In the genomic region with DNA sequence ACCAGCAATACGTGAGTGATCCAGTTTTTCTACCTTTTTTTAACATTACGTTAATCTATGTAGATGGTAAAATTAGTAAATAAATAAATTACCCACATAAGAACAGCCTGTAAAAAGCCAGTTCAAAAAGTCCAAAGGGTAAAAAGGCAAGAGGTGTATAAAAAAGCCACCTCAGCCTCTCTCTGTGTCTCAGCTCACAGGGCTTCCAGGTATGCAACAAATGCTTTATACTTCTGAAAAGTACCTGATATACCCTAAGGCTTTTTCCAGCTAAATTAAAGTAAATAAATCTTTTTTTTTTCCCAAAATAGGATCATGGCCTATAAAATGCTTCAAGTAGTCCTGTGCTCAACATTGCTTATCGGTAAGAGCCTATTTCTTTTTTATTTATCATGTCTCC, we compare ENCODE assay signal across 32 cellular contexts. TPM values are rescaled to one million over a fixed set of nuclear protein-coding genes. Genes with fewer than 3 reads are reported as not detected.
"Had no signal": no experiment of that assay in that cellular context is flagged by ENCODE, and none has a peak within 500 bp of the region (broad histone marks: within the 10 kb centered on the region; RNA-seq: fewer than 3 reads in every experiment).

A gene with protein sequence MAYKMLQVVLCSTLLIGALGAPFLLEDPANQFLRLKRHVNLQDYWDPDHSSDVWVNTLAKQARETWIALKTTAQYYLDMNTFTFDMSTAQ (plus strand): TSS at position 187 of the 400 bp plus-strand sequence. CDS start 129 bp downstream, at position 316.

- H3K27ac Mint-ChIP-seq: activated CD8-positive, alpha-beta memory T cell treated with anti-CD3 and anti-CD28 coated beads, Interleukin-2, amount 10 ng/mL, durations not matched to agents 7 days and 5 days; activated naive CD4-positive, alpha-beta T cell treated with anti-CD3 and anti-CD28 coated beads, Interleukin-2, amount 50 U/mL, for 72 hours; activated naive CD8-positive, alpha-beta T cell treated with anti-CD3 and anti-CD28 coated beads, Interleukin-2, amount 50 U/mL, for 24 hours; activated T-cell treated with anti-CD3 and anti-CD28 coated beads, Interleukin-2, amount 50 U/mL, for 24 hours; activated T-helper 1 cell treated with anti-CD3 and anti-CD28 coated beads, Interleukin-12 subunit alpha, Interleukin-12 subunit beta, Interleukin-2, Interleukin-4 antibody, amounts not matched to agents 30 ng/mL and 10 ng/mL and 1 ng/mL, durations not matched to agents 14 hours and 24 hours and 36 hours; brain; IgD-negative memory B cell; T-helper 1 cell treated with Interleukin-12 subunit alpha and Interleukin-12 subunit beta and Interleukin-4 antibody, amounts not matched to agents 30 μg/mL and 1 μg/mL, for 36 hours; WTC11 had no signal

- H3K9me3 Mint-ChIP-seq: activated naive CD4-positive, alpha-beta T cell treated with anti-CD3 and anti-CD28 coated beads, Interleukin-2, amount 50 U/mL, for 72 hours; activated naive CD8-positive, alpha-beta T cell treated with anti-CD3 and anti-CD28 coated beads, Interleukin-2, amount 50 U/mL, for 24 hours; activated T-cell treated with anti-CD3 and anti-CD28 coated beads, Interleukin-2, amount 50 U/mL, for 24 hours; activated T-helper 1 cell treated with anti-CD3 and anti-CD28 coated beads, Interleukin-12 subunit alpha, Interleukin-12 subunit beta, Interleukin-2, Interleukin-4 antibody, amounts not matched to agents 30 ng/mL and 10 ng/mL and 1 ng/mL, durations not matched to agents 14 hours and 24 hours and 36 hours; brain; T-helper 1 cell treated with Interleukin-12 subunit alpha and Interleukin-12 subunit beta and Interleukin-4 antibody, amounts not matched to agents 30 μg/mL and 1 μg/mL, for 36 hours; WTC11 had no signal

- H3K4me1 ChIP-seq: SJSA1 had no signal

- H3K9me3 ChIP-seq: SJSA1 had no signal

- H3K27me3 ChIP-seq: SJSA1 had no signal

- H3K4me1 Mint-ChIP-seq: activated CD8-positive, alpha-beta memory T cell treated with anti-CD3 and anti-CD28 coated beads, Interleukin-2, amount 10 ng/mL, durations not matched to agents 7 days and 5 days; activated naive CD8-positive, alpha-beta T cell treated with anti-CD3 and anti-CD28 coated beads, Interleukin-2, amount 50 U/mL, for 24 hours; IgD-negative memory B cell had no signal

- H3K4me3 ChIP-seq: SJSA1 had no signal

- H3K27me3 Mint-ChIP-seq: activated CD8-positive, alpha-beta memory T cell treated with anti-CD3 and anti-CD28 coated beads, Interleukin-2, amount 10 ng/mL, durations not matched to agents 7 days and 5 days; activated naive CD8-positive, alpha-beta T cell treated with anti-CD3 and anti-CD28 coated beads, Interleukin-2, amount 50 U/mL, for 24 hours; activated T-cell treated with anti-CD3 and anti-CD28 coated beads, Interleukin-2, amount 50 U/mL, for 24 hours; IgD-negative memory B cell had no signal

- H3K36me3 Mint-ChIP-seq: activated CD8-positive, alpha-beta memory T cell treated with anti-CD3 and anti-CD28 coated beads, Interleukin-2, amount 10 ng/mL, durations not matched to agents 7 days and 5 days; activated naive CD4-positive, alpha-beta T cell treated with anti-CD3 and anti-CD28 coated beads, Interleukin-2, amount 50 U/mL, for 72 hours; brain; WTC11 had no signal

- ATAC-seq: activated CD8-positive, alpha-beta memory T cell treated with anti-CD3 and anti-CD28 coated beads, Interleukin-2, amount 10 ng/mL, durations not matched to agents 7 days and 5 days; activated naive CD4-positive, alpha-beta T cell treated with anti-CD3 and anti-CD28 coated beads, Interleukin-2, amount 50 U/mL, for 72 hours; activated naive CD8-positive, alpha-beta T cell treated with anti-CD3 and anti-CD28 coated beads, Interleukin-2, amount 50 U/mL, for 24 hours; Panc1; SK-N-SH treated with all-trans-retinoic acid at 6 μM for 48 hours; WTC11 had no signal

- H3K27ac ChIP-seq: RWPE1, SJSA1 had no signal

- DNase-seq: activated CD4-positive, alpha-beta T cell treated with anti-CD3 and anti-CD28 coated beads for 48 hours; activated CD4-positive, alpha-beta T cell treated with anti-CD3 and anti-CD28 coated beads, Interleukin-2, amount 50 U/mL, for 48 hours; activated CD4-positive, CD25-positive, alpha-beta regulatory T cell treated with anti-CD3 and anti-CD28 coated beads, Interleukin-2, amount 50 U/mL, for 72 hours; activated CD8-positive, alpha-beta memory T cell treated with anti-CD3 and anti-CD28 coated beads, Interleukin-2, amount 10 ng/mL, durations not matched to agents 7 days and 5 days; activated effector memory CD4-positive, alpha-beta T cell treated with anti-CD3 and anti-CD28 coated beads, Interleukin-2, amount 50 U/mL, for 16 hours; activated naive CD4-positive, alpha-beta T cell treated with Interleukin-2 at 50 U/mL for 16 hours; activated naive CD8-positive, alpha-beta T cell treated with anti-CD3 and anti-CD28 coated beads, Interleukin-2, amount 50 U/mL, for 24 hours; activated T-cell treated with anti-CD3 and anti-CD28 coated beads, Interleukin-2, amount 50 U/mL, for 24 hours; amniotic stem cell; KG1; NCI-H1092; NCI-H1930; NCI-H2107; NCI-H510A treated with DMSO at 0.1 percent for 48 hours; NCI-H69; NK-92 treated with Interleukin-12 subunit alpha and Interleukin-12 subunit beta, amount 100 ng/mL, for 24 hours; OCI-M1; SHP77; SW 1271 had no signal

- H3K36me3 ChIP-seq: SJSA1 had no signal

- H3K4me3 Mint-ChIP-seq: activated CD8-positive, alpha-beta memory T cell treated with anti-CD3 and anti-CD28 coated beads, Interleukin-2, amount 10 ng/mL, durations not matched to agents 7 days and 5 days; activated naive CD8-positive, alpha-beta T cell treated with anti-CD3 and anti-CD28 coated beads, Interleukin-2, amount 50 U/mL, for 24 hours; activated T-cell treated with anti-CD3 and anti-CD28 coated beads, Interleukin-2, amount 50 U/mL, for 24 hours; activated T-helper 1 cell treated with anti-CD3 and anti-CD28 coated beads, Interleukin-12 subunit alpha, Interleukin-12 subunit beta, Interleukin-2, Interleukin-4 antibody, amounts not matched to agents 30 ng/mL and 10 ng/mL and 1 ng/mL, durations not matched to agents 14 hours and 24 hours and 36 hours; brain; IgD-negative memory B cell; T-helper 1 cell treated with Interleukin-12 subunit alpha and Interleukin-12 subunit beta and Interleukin-4 antibody, amounts not matched to agents 30 μg/mL and 1 μg/mL, for 36 hours; WTC11 had no signal

RNA-seq across cellular contexts. Expression of the gene that starts here (rescaled TPM):
- total RNA-seq: activated CD8-positive, alpha-beta memory T cell treated with anti-CD3 and anti-CD28 coated beads, Interleukin-2, amount 10 ng/mL, durations not matched to agents 7 days and 5 days; activated naive CD4-positive, alpha-beta T cell treated with anti-CD3 and anti-CD28 coated beads, Interleukin-2, amount 50 U/mL, for 72 hours; activated T-helper 1 cell treated with anti-CD3 and anti-CD28 coated beads, Interleukin-12 subunit alpha, Interleukin-12 subunit beta, Interleukin-2, Interleukin-4 antibody, amounts not matched to agents 30 ng/mL and 10 ng/mL and 1 ng/mL, durations not matched to agents 14 hours and 24 hours and 36 hours; astrocyte; LHCN-M2; M059J; SJSA1; WTC11 had no signal
- polyA plus RNA-seq: IgD-negative memory B cell had no signal
